Comparison of ENCODE assay signal across 31 cellular contexts in the genomic region with DNA sequence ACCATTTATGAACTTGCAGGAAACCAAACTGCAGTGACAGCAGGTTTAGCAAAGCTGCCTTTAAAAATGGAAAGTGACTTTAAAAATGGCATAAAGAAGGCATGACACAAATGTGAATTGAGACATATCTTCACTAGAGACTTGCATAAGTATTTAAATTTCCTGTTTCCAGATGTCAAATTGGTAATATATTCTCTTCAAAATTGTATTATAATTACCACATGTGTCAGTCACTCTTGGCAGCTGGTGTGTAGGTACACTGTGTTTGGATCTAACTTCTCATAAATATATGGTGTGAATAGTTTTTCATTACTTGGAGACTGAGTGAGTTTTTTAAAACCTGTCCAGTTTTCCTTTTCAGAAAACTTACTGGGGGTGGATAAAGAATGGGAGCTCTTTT.
"Had no signal": no experiment of that assay in that cellular context is flagged by ENCODE, and none has a peak within 500 bp of the region (broad histone marks: within the 10 kb centered on the region; RNA-seq: fewer than 3 reads in every experiment).

No MANE protein-coding gene starts in this region.

- H3K9me3 ChIP-seq: MG63, SJSA1 had no signal

- H3K9ac ChIP-seq: SK-N-SH had no signal

- H3K4me3 ChIP-seq: MG63, Peyer's patch, SJSA1 had no signal

- H3K4me2 ChIP-seq: SK-N-SH had no signal

- H3K27me3 ChIP-seq: MG63, Peyer's patch, SJSA1 had no signal

- DNase-seq: Kasumi-1, MG63, MV-4-11, NCI-H1092, NCI-H1105 treated with DMSO at 0.1 percent for 48 hours, NCI-H1417, NCI-H1436, NCI-H146, NCI-H1694, NCI-H187, NCI-H1930, NCI-H2029 treated with DMSO at 0.1 percent for 48 hours, NCI-H2081 treated with DMSO at 0.1 percent for 48 hours, NCI-H2107, NCI-H2171, NCI-H226, NCI-H446 treated with DMSO at 0.1 percent for 48 hours, NCI-H510A, NCI-H524, NCI-H526 treated with DMSO at 0.1 percent for 48 hours, NCI-H774, OCI-M1, PC-3, Peyer's patch, Right ventricle myocardium superior, RPMI8226, SHP77 treated with DMSO at 0.1 percent for 48 hours, SK-N-SH, SW 1271, T-helper 1 cell had no signal

- H3K27ac ChIP-seq: Peyer's patch, SJSA1 had no signal

- H3K36me3 ChIP-seq: MG63, Peyer's patch, SJSA1 had no signal

- H3K4me1 ChIP-seq: Peyer's patch, SJSA1 had no signal

- H3K9me2 ChIP-seq: SK-N-SH had no signal
